ENCODE assay signal across 8 cellular contexts in genomic region chr12:56118688-56119045, GRCh38. TPM values are rescaled to one million over a fixed set of nuclear protein-coding genes. Genes with fewer than 3 reads are reported as not detected.
DNase-seq lines count a peak whose midpoint lies in the region; ATAC-seq, FAIRE-seq and TF ChIP-seq lines count a peak whose summit lies in the region.

No MANE protein-coding gene starts in this region.

- peak overlapping the region; percentile 100 for H3K4me3 Mint-ChIP-seq in WTC11

- peaks cover 11% of the 10 kb centered on the region for H3K36me3 ChIP-seq in BJ (ENCODE audit: control insufficient read depth, insufficient read depth, low read length)
- H3K36me3 ChIP-seq in iPS-18a (ENCODE audit: control insufficient read depth, low read depth, low read length): peaks cover 25% of the 10 kb centered on the region

- DNase-seq in BJ (ENCODE audit: low read depth): no peak
- no peak for DNase-seq in WTC11 (ENCODE audit: low spot score)
- no peak for DNase-seq in NCI-H2227 (lab: John Stamatoyannopoulos, UW; ENCODE audit: unreplicated experiment)
- DNase-seq in D721Med (ENCODE audit: insufficient read length, low spot score): no peak
- no peak for DNase-seq in AG08395 (ENCODE audit: low spot score)

- peak overlapping the region; percentile 67 for H3K9ac ChIP-seq in iPS-18a (ENCODE audit: low read length)

- no peaks in the 10 kb centered on the region for H3K9me3 ChIP-seq in iPS-18a (ENCODE audit: control insufficient read depth, low read depth, low read length)

- H3K36me3 Mint-ChIP-seq in WTC11: peaks cover 33% of the 10 kb centered on the region

- no peaks in the 10 kb centered on the region for H3K9me3 Mint-ChIP-seq in WTC11

- peaks cover 21% of the 10 kb centered on the region for H3K4me1 Mint-ChIP-seq in WTC11

- H3K27me3 ChIP-seq in BJ (ENCODE audit: control insufficient read depth, insufficient read depth, low read length): no peaks in the 10 kb centered on the region
- no peaks in the 10 kb centered on the region for H3K27me3 ChIP-seq in iPS-18a (ENCODE audit: control insufficient read depth, insufficient read depth, low read length)

- H3K4me1 ChIP-seq in iPS-18a (ENCODE audit: control insufficient read depth, low read depth, low read length): peaks cover 14% of the 10 kb centered on the region

- POLR2A ChIA-PET in BJ (lab: Charles Lee) (interaction anchor here (0.6 to 2.1 kb wide), 7 partner anchors 9 to 148 kb away, joined by 3 to 13 read pairs (median 6); partner anchors contain the start of genes ESYT1, MYL6, PA2G4 and RNF41), WTC11 (lab: Charles Lee) (interaction anchor here (0.6 to 3.6 kb wide), 15 partner anchors 8 to 241 kb away, joined by 3 to 71 read pairs (median 7); partner anchors contain the start of genes ERBB3, ESYT1, MYL6 and MYL6B)

- H3K4me3 ChIP-seq in BJ (ENCODE audit: low read depth, low read length) (peak overlapping the region; percentile 72), iPS-18a (ENCODE audit: low read length) (peak overlapping the region; percentile 100)

- TF ChIP-seq CTCF in BJ (IDR thresholded peaks at IDR 0.05; ENCODE audit: insufficient read depth, low read depth, low read length) (no peak), WTC11 (IDR thresholded peaks at IDR 0.05) (no peak), D721Med (IDR thresholded peaks at IDR 0.05; ENCODE audit: insufficient read depth, missing control alignments) (no peak)

- CTCF ChIA-PET in BJ (lab: Yijun Ruan, JAX) (interaction anchor here (0.6 to 6.8 kb wide), 22 partner anchors 8 to 341 kb away, joined by 3 to 134 read pairs (median 5); partner anchors contain the start of genes ANKRD52, CNPY2, COQ10A and CS), WTC11 (lab: Charles Lee) (interaction anchor here (0.7 to 4.3 kb wide), 21 partner anchors 8 to 197 kb away, joined by 3 to 95 read pairs (median 5); partner anchors contain the start of genes CNPY2, ESYT1, MYL6 and MYL6B)

- H3K27ac ChIP-seq in iPS-18a (ENCODE audit: low read length): peak overlapping the region; percentile 32
- H3K27ac ChIP-seq in temporal lobe (ENCODE audit: low read depth, low read length): peak overlapping the region; percentile 87

- ATAC-seq in GM21825 (IDR thresholded peaks at IDR 0.05; ENCODE audit: unreplicated experiment) (peak; percentile 7), WTC11 (peak; percentile 0)

- peak overlapping the region; percentile 97 for H3K27ac Mint-ChIP-seq in WTC11

- no peaks in the 10 kb centered on the region for H3K27me3 Mint-ChIP-seq in WTC11 (ENCODE audit: low read depth)

- no peak for FAIRE-seq in D721Med (lab: Jason Lieb, UNC)

TF ChIP-seq in WTC11, 78 proteins besides CTCF, POLR2A, EP300 and RAD21:
- TF ChIP-seq SP1 (CRISPR knock-in tag; conservative IDR thresholded peaks at IDR 0.05) (no peak), FOXP1 (CRISPR knock-in tag; IDR thresholded peaks at IDR 0.05; ENCODE audit: borderline replicate concordance) (no peak)

RNA-seq across cellular contexts. Expression of gene ZC3H10, which starts 0.6 kb away (rescaled TPM):
- 1.4 and 1.6 TPM in 2 replicates for polyA plus RNA-seq in BJ (2011; rRNA removed)
- polyA minus RNA-seq in BJ (2011; rRNA and poly(A)+ RNA removed): 2.9 and 3.7 TPM in 2 replicates
- total RNA-seq in WTC11 (2021) (11.3 to 13.6 TPM (median 13.1 TPM) in 3 replicates), temporal lobe (3.9 TPM)

RNA-seq across cellular contexts. Expression of gene RPL41, which starts 2.2 kb away (rescaled TPM):
- 5,645 and 7,867 TPM in 2 replicates for polyA plus RNA-seq in BJ (2011; rRNA removed)
- 516 and 877 TPM in 2 replicates for polyA minus RNA-seq in BJ (2011; rRNA and poly(A)+ RNA removed)
- total RNA-seq in WTC11 (2021) (4,004 to 4,366 TPM (median 4,314 TPM) in 3 replicates), temporal lobe (1,459 TPM)

RNA-seq across cellular contexts. Expression of gene ESYT1, which starts 9.4 kb away (rescaled TPM):
- polyA plus RNA-seq in BJ (2011; rRNA removed): 180 and 264 TPM in 2 replicates
- 268 and 305 TPM in 2 replicates for polyA minus RNA-seq in BJ (2011; rRNA and poly(A)+ RNA removed)
- total RNA-seq in WTC11 (2021): 77.7 to 80.8 TPM (median 80.1 TPM) in 3 replicates
- total RNA-seq in temporal lobe: 19.2 TPM

RNA-seq across cellular contexts. Expression of gene PA2G4, which starts 14.3 kb away (rescaled TPM):
- 134 and 215 TPM in 2 replicates for polyA plus RNA-seq in BJ (2011; rRNA removed)
- polyA minus RNA-seq in BJ (2011; rRNA and poly(A)+ RNA removed): 38.6 and 41.5 TPM in 2 replicates
- total RNA-seq in WTC11 (2021): 198 to 249 TPM (median 199 TPM) in 3 replicates
- 68.8 TPM for total RNA-seq in temporal lobe

RNA-seq across cellular contexts. Expression of gene MYL6B, which starts 33.7 kb away (rescaled TPM):
- polyA plus RNA-seq in BJ (2011; rRNA removed): 74.1 and 75.4 TPM in 2 replicates
- polyA minus RNA-seq in BJ (2011; rRNA and poly(A)+ RNA removed): 21.6 and 24.2 TPM in 2 replicates
- total RNA-seq in WTC11 (2021) (171 to 180 TPM (median 173 TPM) in 3 replicates), temporal lobe (79.4 TPM)
